In the genomic region with DNA sequence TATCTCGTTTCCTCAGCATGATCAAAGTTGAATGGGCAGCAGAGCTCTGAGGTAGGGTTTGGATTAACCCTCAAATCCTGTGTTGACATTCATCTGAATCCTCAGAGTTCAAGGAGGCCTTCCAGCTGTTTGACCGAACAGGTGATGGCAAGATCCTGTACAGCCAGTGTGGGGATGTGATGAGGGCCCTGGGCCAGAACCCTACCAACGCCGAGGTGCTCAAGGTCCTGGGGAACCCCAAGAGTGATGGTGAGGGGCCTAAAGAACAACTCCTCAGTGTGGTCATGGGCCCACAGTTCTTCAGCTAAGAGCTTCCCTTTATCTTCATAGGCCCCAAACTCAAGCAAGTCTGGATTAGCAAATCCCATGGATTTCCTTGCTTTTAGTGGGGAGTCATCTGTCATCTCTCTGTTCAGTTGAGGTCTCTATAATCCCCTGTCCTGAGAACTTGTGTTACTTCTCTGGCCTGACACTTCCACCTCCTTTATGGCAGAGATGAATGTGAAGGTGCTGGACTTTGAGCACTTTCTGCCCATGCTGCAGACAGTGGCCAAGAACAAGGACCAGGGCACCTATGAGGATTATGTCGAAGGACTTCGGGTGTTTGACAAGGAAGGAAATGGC, we compare ENCODE assay signal across 8 cellular contexts. TPM values are rescaled to one million over a fixed set of nuclear protein-coding genes. Genes with fewer than 3 reads are reported as not detected.
DNase-seq lines count a peak whose midpoint lies in the region; ATAC-seq and TF ChIP-seq lines count a peak whose summit lies in the region.

No MANE protein-coding gene starts in this region.

- H4K8ac ChIP-seq in neuronal stem cell (ENCODE audit: low read depth, low read length) = no peak overlapping the region

- no peak overlapping the region for H2BK12ac ChIP-seq in neuronal stem cell (ENCODE audit: low read length)

- no peak overlapping the region for H3K18ac ChIP-seq in neuronal stem cell (ENCODE audit: low read length)

- no peak overlapping the region for H3K23ac ChIP-seq in neuronal stem cell (ENCODE audit: low read depth, low read length, poor library complexity)

- H3K4me1 Mint-ChIP-seq in CD4-positive, alpha-beta T cell (ENCODE audit: low read depth) = peaks cover 40% of the 10 kb centered on the region
- H3K4me1 Mint-ChIP-seq in endothelial cell (ENCODE audit: unreplicated experiment) = peaks cover 47% of the 10 kb centered on the region

- no peak for ATAC-seq in CD4-positive, alpha-beta T cell (ENCODE audit: poor library complexity)

- no peak overlapping the region for H2BK15ac ChIP-seq in neuronal stem cell (ENCODE audit: low read length)

- H3K27me3 Mint-ChIP-seq in CD4-positive, alpha-beta T cell = no peaks in the 10 kb centered on the region
- H3K27me3 Mint-ChIP-seq in endothelial cell (ENCODE audit: unreplicated experiment) = peaks cover 59% of the 10 kb centered on the region

- no peak for DNase-seq in CD4-positive, alpha-beta T cell
- DNase-seq in endothelial cell (ENCODE audit: low spot score) (no peak), neuronal stem cell (ENCODE audit: low spot score) (no peak), SW 1271 (lab: John Stamatoyannopoulos, UW) (no peak), activated gamma-delta T cell treated with Interleukin-2 at 50 U/mL for 16 hours (no peak), pons (ENCODE audit: low spot score) (no peak)
- DNase-seq in activated CD8-positive, alpha-beta memory T cell treated with anti-CD3 and anti-CD28 coated beads for 24 hours = no peak

- H3K36me3 Mint-ChIP-seq in CD4-positive, alpha-beta T cell (ENCODE audit: low read depth) = peaks cover 63% of the 10 kb centered on the region
- H3K36me3 Mint-ChIP-seq in endothelial cell (ENCODE audit: low read depth, unreplicated experiment) = peaks cover 70% of the 10 kb centered on the region

- H3K27ac Mint-ChIP-seq in CD4-positive, alpha-beta T cell = peak overlapping the region; percentile 92
- peak overlapping the region; percentile 100 for H3K27ac Mint-ChIP-seq in endothelial cell (ENCODE audit: unreplicated experiment)

- peaks cover 24% of the 10 kb centered on the region for H4K20me1 ChIP-seq in OCI-LY3 (ENCODE audit: insufficient read depth, low read length)

- H3K9me3 ChIP-seq in CD4-positive, alpha-beta T cell (ENCODE audit: control insufficient read depth, low read length) = no peaks in the 10 kb centered on the region
- H3K9me3 ChIP-seq in OCI-LY3 (ENCODE audit: insufficient read depth, low read length) = no peaks in the 10 kb centered on the region
- no peaks in the 10 kb centered on the region for H3K9me3 ChIP-seq in neuronal stem cell (replicated peaks in 1 of 2; ENCODE audit: control insufficient read depth in 2 of 2, insufficient read depth in 1 of 2, low read depth in 1 of 2, low read length in 2 of 2)

- peaks cover 58% of the 10 kb centered on the region for H3K36me3 ChIP-seq in OCI-LY3 (replicated peaks; ENCODE audit: low read depth, low read length)
- peaks cover 42 to 70% of the 10 kb centered on the region in 2 donors for H3K36me3 ChIP-seq in neuronal stem cell (replicated peaks in 1 of 2; ENCODE audit: control insufficient read depth in 2 of 2, insufficient read depth in 2 of 2, low read length in 2 of 2)

- H2BK120ac ChIP-seq in neuronal stem cell (ENCODE audit: low read depth, low read length) = no peak overlapping the region

- no peaks in the 10 kb centered on the region for H3K9me3 Mint-ChIP-seq in CD4-positive, alpha-beta T cell
- H3K9me3 Mint-ChIP-seq in endothelial cell (ENCODE audit: unreplicated experiment) = no peaks in the 10 kb centered on the region

- H3K4me1 ChIP-seq in OCI-LY3 (ENCODE audit: low read length) (peaks cover 21% of the 10 kb centered on the region), neuronal stem cell (ENCODE audit: control insufficient read depth in 2 of 2, insufficient read depth in 1 of 2, low read depth in 1 of 2, low read length in 2 of 2) (peaks cover 27 to 40% of the 10 kb centered on the region in 2 donors)

- H3K27ac ChIP-seq in CD4-positive, alpha-beta T cell (ENCODE audit: low read depth, low read length) = peak overlapping the region; percentile 84
- peak overlapping the region; percentile 81 for H3K27ac ChIP-seq in OCI-LY3 (ENCODE audit: low read length)
- no peak overlapping the region for H3K27ac ChIP-seq in neuronal stem cell (replicated peaks; ENCODE audit: low read length)

- no peaks in the 10 kb centered on the region for H3K27me3 ChIP-seq in CD4-positive, alpha-beta T cell (ENCODE audit: control insufficient read depth, insufficient read depth, low read length)
- H3K27me3 ChIP-seq in OCI-LY3 (ENCODE audit: low read depth, low read length) = no peaks in the 10 kb centered on the region
- no peaks in the 10 kb centered on the region for H3K27me3 ChIP-seq in neuronal stem cell (ENCODE audit: control insufficient read depth in 3 of 3, insufficient read depth in 3 of 3, low read depth in 1 of 3, low read length in 3 of 3)

- peaks cover 29% of the 10 kb centered on the region for H3K79me2 ChIP-seq in OCI-LY3 (ENCODE audit: low read length)

- POLR2A ChIA-PET in CD4-positive, alpha-beta T cell (lab: Charles Lee) = interaction anchor here (1.1 to 6.7 kb wide), 8 partner anchors 11 to 62 kb away, joined by 3 to 89 read pairs (median 8); a partner anchor contains a TSS

- no peak overlapping the region for H4K91ac ChIP-seq in neuronal stem cell (ENCODE audit: low read depth, low read length, poor library complexity)

- peak overlapping the region; percentile 96 for H3K4me3 Mint-ChIP-seq in CD4-positive, alpha-beta T cell
- peak overlapping the region; percentile 100 for H3K4me3 Mint-ChIP-seq in endothelial cell (ENCODE audit: unreplicated experiment)

- no CpG with 5 or more reads among the region's 6 CpGs for WGBS in neuronal stem cell (ENCODE audit: extremely low coverage in 2 of 2, insufficient read length in 2 of 2, insufficient replicate concordance in 1 of 2), 2 donors

- CTCF ChIA-PET in CD4-positive, alpha-beta T cell (lab: Charles Lee) = interaction anchor here (0.7 to 5.3 kb wide), 5 partner anchors 10 to 107 kb away, joined by 3 to 42 read pairs (median 4); a partner anchor contains a TSS

- H3K4me3 ChIP-seq in OCI-LY3 (ENCODE audit: low read length) (peak overlapping the region; percentile 90), neuronal stem cell (ENCODE audit: low read length in 2 of 2) (peak overlapping the region; percentile 85 to 91)

- no peaks in the 10 kb centered on the region for H3K79me1 ChIP-seq in neuronal stem cell (ENCODE audit: low read depth, low read length)

- H3K4ac ChIP-seq in neuronal stem cell (ENCODE audit: low read length) = no peak overlapping the region

- no peak overlapping the region for H2AFZ ChIP-seq in OCI-LY3 (ENCODE audit: low read depth, low read length)
- no peak overlapping the region for H2AFZ ChIP-seq in neuronal stem cell (ENCODE audit: low read length)

- peak overlapping the region; percentile 91 for H3K4me2 ChIP-seq in OCI-LY3 (ENCODE audit: low read length)
- peak overlapping the region; percentile 53 for H3K4me2 ChIP-seq in neuronal stem cell (ENCODE audit: insufficient read depth, low read length, poor library complexity, severe bottlenecking)

- no peak overlapping the region for H2AK5ac ChIP-seq in neuronal stem cell (ENCODE audit: low read depth, low read length)

- H3K14ac ChIP-seq in neuronal stem cell (ENCODE audit: low read length) = no peak overlapping the region

- H2BK5ac ChIP-seq in neuronal stem cell (ENCODE audit: low read length) = no peak overlapping the region

- intact Hi-C loops in CD4-positive, alpha-beta T cell (cut with DNase I, micrococcal nuclease) = loop anchor here in 1 of 2 experiments (2.0 kb wide), 1 partner anchor 29 kb away; a partner anchor contains a TSS

- TF ChIP-seq CTCF in CD4-positive, alpha-beta T cell (IDR thresholded peaks at IDR 0.05) = no peak
- no peak for TF ChIP-seq CTCF in OCI-LY3 (IDR thresholded peaks at IDR 0.05; ENCODE audit: low read depth, low read length)
- TF ChIP-seq CTCF in endothelial cell (IDR thresholded peaks at IDR 0.05; ENCODE audit: unreplicated experiment) = no peak

- H3K9ac ChIP-seq in OCI-LY3 (ENCODE audit: low read length) (peak overlapping the region; percentile 99), neuronal stem cell (ENCODE audit: low read depth, low read length, poor library complexity) (peak overlapping the region; percentile 5)

RNA-seq across cellular contexts. Expression of a gene that starts 1.4 kb away (rescaled TPM):
- 100 to 1,000 TPM; 670 to 673 TPM for total RNA-seq in CD4-positive, alpha-beta T cell
- total RNA-seq in endothelial cell (ENCODE audit: unreplicated experiment) = 2,481 TPM
- 1,112 TPM for polyA plus RNA-seq in neuronal stem cell (2013, experiment 1 of 2)
- polyA plus RNA-seq in neuronal stem cell (2013, experiment 2 of 2) = 1,108 TPM

RNA-seq across cellular contexts. Expression of a gene that starts 7.2 kb away (rescaled TPM):
- total RNA-seq in CD4-positive, alpha-beta T cell = 1 to 10 TPM; 6.2 to 6.4 TPM
- total RNA-seq in endothelial cell (ENCODE audit: unreplicated experiment) = 170 TPM
- polyA plus RNA-seq in neuronal stem cell (2013, experiment 1 of 2) = 232 TPM
- polyA plus RNA-seq in neuronal stem cell (2013, experiment 2 of 2) = 230 TPM

RNA-seq across cellular contexts. Expression of a gene that starts 29.7 kb away (rescaled TPM):
- total RNA-seq in CD4-positive, alpha-beta T cell = 100 to 1,000 TPM; 104 to 109 TPM
- 105 TPM for total RNA-seq in endothelial cell (ENCODE audit: unreplicated experiment)
- polyA plus RNA-seq in neuronal stem cell (2013, experiment 1 of 2) = 69.4 TPM
- 66.2 TPM for polyA plus RNA-seq in neuronal stem cell (2013, experiment 2 of 2)

RNA-seq across cellular contexts. Expression of a gene that starts 31.5 kb away (rescaled TPM):
- 10 to 100 TPM; 88.5 to 90.3 TPM for total RNA-seq in CD4-positive, alpha-beta T cell
- total RNA-seq in endothelial cell (ENCODE audit: unreplicated experiment) = 302 TPM
- polyA plus RNA-seq in neuronal stem cell (2013, experiment 1 of 2) = 33.2 TPM
- 33.3 TPM for polyA plus RNA-seq in neuronal stem cell (2013, experiment 2 of 2)

RNA-seq across cellular contexts. Expression of a gene that starts 41.5 kb away (rescaled TPM):
- total RNA-seq in CD4-positive, alpha-beta T cell = 1 to 10 TPM; 6.3 to 8.9 TPM
- 10.4 TPM for total RNA-seq in endothelial cell (ENCODE audit: unreplicated experiment)
- polyA plus RNA-seq in neuronal stem cell (2013, experiment 1 of 2) = 3.9 TPM
- 3.9 TPM for polyA plus RNA-seq in neuronal stem cell (2013, experiment 2 of 2)

Comparison
In these comparisons a context has a peak if more than half of its experiments do, and no peak if none do; other contexts are left out.
1. RNA of a gene that starts 7.2 kb away (total RNA-seq): 170 TPM in endothelial cell (single experiment); 6.2 to 6.4 TPM in CD4-positive, alpha-beta T cell; every median in the first group is over 10 times any median in the second.